Comparison of ENCODE assay signal across 8 cellular contexts in genomic region chr17:43125967-43126910, GRCh38. TPM values are rescaled to one million over a fixed set of nuclear protein-coding genes. Genes with fewer than 3 reads are reported as not detected.
DNase-seq lines count a peak whose midpoint lies in the region; ATAC-seq and TF ChIP-seq lines count a peak whose summit lies in the region.

No MANE protein-coding gene starts in this region.

- intact Hi-C loops in esophagus muscularis mucosa (cut with DNase I), result loop anchor here (2.0 to 5.0 kb wide), 2 partner anchors 46 to 101 kb away; partner anchors contain the start of genes NBR1 and RND2

- peaks cover 14 to 44% (median 35%) of the 10 kb centered on the region in 4 donors for H3K4me1 ChIP-seq in esophagus muscularis mucosa

- TF ChIP-seq CTCF in SU-DHL-6 (IDR thresholded peaks at IDR 0.05; ENCODE audit: insufficient read depth, low read length, poor library complexity, severe bottlenecking) (no peak), esophagus muscularis mucosa (IDR thresholded peaks at IDR 0.05) (no peak), progenitor cell of endocrine pancreas (IDR thresholded peaks at IDR 0.05; ENCODE audit: unreplicated experiment) (no peak)

- H3K4me2 ChIP-seq in SU-DHL-6 (ENCODE audit: low read depth, low read length, poor library complexity, severe bottlenecking), result peak overlapping the region; percentile 78

- H3K36me3 ChIP-seq in SU-DHL-6 (ENCODE audit: low read length), result peaks cover 4% of the 10 kb centered on the region; the same call in 1 of the 2 replicates
- H3K36me3 ChIP-seq in esophagus muscularis mucosa, result peaks cover 0 to 6% (median 0%) of the 10 kb centered on the region in 4 donors

- peaks cover 9% of the 10 kb centered on the region; the same call in 1 of the 2 replicates for H3F3A ChIP-seq in SU-DHL-6 (ENCODE audit: insufficient read depth)

- H3K27me3 Mint-ChIP-seq in progenitor cell of endocrine pancreas, result no peaks in the 10 kb centered on the region

- peak overlapping the region; percentile 7 for H2AFZ ChIP-seq in SU-DHL-6 (ENCODE audit: low read depth, low read length, severe bottlenecking)

- peaks cover 18% of the 10 kb centered on the region for H3K4me1 Mint-ChIP-seq in progenitor cell of endocrine pancreas (ENCODE audit: low read depth)

- H3K79me2 ChIP-seq in SU-DHL-6 (ENCODE audit: insufficient read depth, low read length), result peaks cover 46% of the 10 kb centered on the region

- no peak for TF ChIP-seq EP300 in esophagus muscularis mucosa (IDR thresholded peaks at IDR 0.05)

- 86% methylated on average over 46 of the region's 59 CpGs for WGBS in esophagus muscularis mucosa

- ATAC-seq in GM19035 (IDR thresholded peaks at IDR 0.05; ENCODE audit: unreplicated experiment), result no peak

- H3K9me3 Mint-ChIP-seq in progenitor cell of endocrine pancreas (ENCODE audit: low read depth), result no peaks in the 10 kb centered on the region

- H3K9me3 ChIP-seq in SU-DHL-6 (ENCODE audit: insufficient read depth, low read length), result no peaks in the 10 kb centered on the region
- H3K9me3 ChIP-seq in esophagus muscularis mucosa, result no peaks in the 10 kb centered on the region

- no peaks in the 10 kb centered on the region for H3K27me3 ChIP-seq in SU-DHL-6 (ENCODE audit: low read length)
- H3K27me3 ChIP-seq in esophagus muscularis mucosa, result no peaks in the 10 kb centered on the region

- H3K27ac ChIP-seq in SU-DHL-6 (ENCODE audit: low read depth, low read length) (peak overlapping the region; percentile 30; the same call in 1 of the 2 replicates), esophagus muscularis mucosa (replicated peaks in 1 of 4) (peak overlapping the region; percentile 68 to 89 (median 85))

- H3K9me2 ChIP-seq in SU-DHL-6 (replicated peaks; ENCODE audit: insufficient read depth, low read length), result no peaks in the 10 kb centered on the region

- H4K20me1 ChIP-seq in SU-DHL-6 (ENCODE audit: low read depth, low read length), result no peaks in the 10 kb centered on the region

- peak overlapping the region; percentile 94 for H3K4me3 Mint-ChIP-seq in progenitor cell of endocrine pancreas (ENCODE audit: low read depth)

- no peak for TF ChIP-seq POLR2A in esophagus muscularis mucosa (IDR thresholded peaks at IDR 0.05; ENCODE audit: low read depth)

- H3K36me3 Mint-ChIP-seq in progenitor cell of endocrine pancreas (ENCODE audit: insufficient read depth), result peaks cover 6% of the 10 kb centered on the region

- H3K9ac ChIP-seq in SU-DHL-6 (ENCODE audit: low read length), result peak overlapping the region; percentile 89

- H3K4me3 ChIP-seq in SU-DHL-6 (ENCODE audit: insufficient read depth, low read length, poor library complexity, severe bottlenecking), result peak overlapping the region; percentile 84
- H3K4me3 ChIP-seq in esophagus muscularis mucosa, result peak overlapping the region; percentile 59 to 82 (median 68)

- peak overlapping the region; percentile 97 for H3K27ac Mint-ChIP-seq in progenitor cell of endocrine pancreas

- DNase-seq in NCI-H1092 treated with DMSO at 0.1 percent for 48 hours (lab: John Stamatoyannopoulos, UW) (peak; percentile 17), NCI-H1092 (lab: John Stamatoyannopoulos, UW) (no peak), esophagus muscularis mucosa (ENCODE audit: extremely low spot score) (no peak), progenitor cell of endocrine pancreas (ENCODE audit: low spot score, unreplicated experiment) (no peak), RPMI8226 (no peak), COR-L47 (lab: John Stamatoyannopoulos, UW) (no peak)

RNA-seq across cellular contexts. Expression of gene BRCA1, which starts 1.1 kb away (rescaled TPM):
- 1 to 10 TPM; 3.1 to 7.6 (median 4.7) TPM for total RNA-seq in esophagus muscularis mucosa
- total RNA-seq in progenitor cell of endocrine pancreas, result 27.7 and 34.2 TPM in 2 replicates

RNA-seq across cellular contexts. Expression of gene NBR1, which starts 44.8 kb away (rescaled TPM):
- total RNA-seq in esophagus muscularis mucosa (100 to 1,000 TPM in 3 of 4 donors, 10 to 100 TPM in 1; 83.3 to 156 (median 104) TPM), progenitor cell of endocrine pancreas (54.8 and 59.5 TPM in 2 replicates)
